In the genomic region with DNA sequence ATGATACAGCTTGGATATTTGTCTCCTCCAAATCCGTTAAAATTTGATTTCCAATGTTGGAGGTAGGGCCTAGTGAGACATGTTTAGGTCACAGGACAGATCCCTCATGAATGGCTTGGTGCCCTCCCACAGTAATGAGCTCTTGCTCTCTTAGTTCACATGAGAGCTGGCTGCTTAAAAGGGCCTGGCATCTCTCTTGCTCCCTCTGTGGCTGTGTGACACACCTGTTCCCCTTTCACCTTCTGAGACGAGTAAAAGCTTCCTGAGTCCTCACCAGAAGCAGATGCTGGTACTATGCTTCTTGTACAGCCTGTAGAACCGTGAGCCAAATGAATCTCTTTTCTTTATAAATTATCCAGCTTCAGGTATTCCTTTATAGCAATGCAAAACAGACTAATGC, we compare ENCODE assay signal across 1 cellular context.
TF ChIP-seq lines count a peak whose summit lies in the region.

No MANE protein-coding gene starts in this region.

TF ChIP-seq in GM23338, 12 proteins besides CTCF, POLR2A, EP300 and RAD21:
- TF ChIP-seq CREB1 (CRISPR knock-in tag; IDR thresholded peaks at IDR 0.05; ENCODE audit: low read depth) (no peak), EZH2 (IDR thresholded peaks at IDR 0.05; ENCODE audit: low read depth, unreplicated experiment) (no peak), STAT1 (IDR thresholded peaks at IDR 0.05; ENCODE audit: unreplicated experiment) (no peak), POLR2AphosphoS5 (IDR thresholded peaks at IDR 0.05; ENCODE audit: low read depth) (no peak), EZH2phosphoT487 (IDR thresholded peaks at IDR 0.05; ENCODE audit: unreplicated experiment) (no peak), JUNB (IDR thresholded peaks at IDR 0.05; ENCODE audit: unreplicated experiment) (no peak), NANOG (IDR thresholded peaks at IDR 0.05; ENCODE audit: borderline replicate concordance) (no peak), ZNF331 (CRISPR knock-in tag; IDR thresholded peaks at IDR 0.05; ENCODE audit: low read depth) (no peak), ZNF114 (CRISPR knock-in tag; IDR thresholded peaks at IDR 0.05) (no peak)
- TF ChIP-seq, protein P1, sequence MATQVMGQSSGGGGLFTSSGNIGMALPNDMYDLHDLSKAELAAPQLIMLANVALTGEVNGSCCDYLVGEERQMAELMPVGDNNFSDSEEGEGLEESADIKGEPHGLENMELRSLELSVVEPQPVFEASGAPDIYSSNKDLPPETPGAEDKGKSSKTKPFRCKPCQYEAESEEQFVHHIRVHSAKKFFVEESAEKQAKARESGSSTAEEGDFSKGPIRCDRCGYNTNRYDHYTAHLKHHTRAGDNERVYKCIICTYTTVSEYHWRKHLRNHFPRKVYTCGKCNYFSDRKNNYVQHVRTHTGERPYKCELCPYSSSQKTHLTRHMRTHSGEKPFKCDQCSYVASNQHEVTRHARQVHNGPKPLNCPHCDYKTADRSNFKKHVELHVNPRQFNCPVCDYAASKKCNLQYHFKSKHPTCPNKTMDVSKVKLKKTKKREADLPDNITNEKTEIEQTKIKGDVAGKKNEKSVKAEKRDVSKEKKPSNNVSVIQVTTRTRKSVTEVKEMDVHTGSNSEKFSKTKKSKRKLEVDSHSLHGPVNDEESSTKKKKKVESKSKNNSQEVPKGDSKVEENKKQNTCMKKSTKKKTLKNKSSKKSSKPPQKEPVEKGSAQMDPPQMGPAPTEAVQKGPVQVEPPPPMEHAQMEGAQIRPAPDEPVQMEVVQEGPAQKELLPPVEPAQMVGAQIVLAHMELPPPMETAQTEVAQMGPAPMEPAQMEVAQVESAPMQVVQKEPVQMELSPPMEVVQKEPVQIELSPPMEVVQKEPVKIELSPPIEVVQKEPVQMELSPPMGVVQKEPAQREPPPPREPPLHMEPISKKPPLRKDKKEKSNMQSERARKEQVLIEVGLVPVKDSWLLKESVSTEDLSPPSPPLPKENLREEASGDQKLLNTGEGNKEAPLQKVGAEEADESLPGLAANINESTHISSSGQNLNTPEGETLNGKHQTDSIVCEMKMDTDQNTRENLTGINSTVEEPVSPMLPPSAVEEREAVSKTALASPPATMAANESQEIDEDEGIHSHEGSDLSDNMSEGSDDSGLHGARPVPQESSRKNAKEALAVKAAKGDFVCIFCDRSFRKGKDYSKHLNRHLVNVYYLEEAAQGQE (IDR thresholded peaks at IDR 0.05; ENCODE audit: unreplicated experiment): no peak
- TF ChIP-seq, protein P2, sequence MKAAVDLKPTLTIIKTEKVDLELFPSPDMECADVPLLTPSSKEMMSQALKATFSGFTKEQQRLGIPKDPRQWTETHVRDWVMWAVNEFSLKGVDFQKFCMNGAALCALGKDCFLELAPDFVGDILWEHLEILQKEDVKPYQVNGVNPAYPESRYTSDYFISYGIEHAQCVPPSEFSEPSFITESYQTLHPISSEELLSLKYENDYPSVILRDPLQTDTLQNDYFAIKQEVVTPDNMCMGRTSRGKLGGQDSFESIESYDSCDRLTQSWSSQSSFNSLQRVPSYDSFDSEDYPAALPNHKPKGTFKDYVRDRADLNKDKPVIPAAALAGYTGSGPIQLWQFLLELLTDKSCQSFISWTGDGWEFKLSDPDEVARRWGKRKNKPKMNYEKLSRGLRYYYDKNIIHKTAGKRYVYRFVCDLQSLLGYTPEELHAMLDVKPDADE (IDR thresholded peaks at IDR 0.05): no peak
- TF ChIP-seq, protein P3, sequence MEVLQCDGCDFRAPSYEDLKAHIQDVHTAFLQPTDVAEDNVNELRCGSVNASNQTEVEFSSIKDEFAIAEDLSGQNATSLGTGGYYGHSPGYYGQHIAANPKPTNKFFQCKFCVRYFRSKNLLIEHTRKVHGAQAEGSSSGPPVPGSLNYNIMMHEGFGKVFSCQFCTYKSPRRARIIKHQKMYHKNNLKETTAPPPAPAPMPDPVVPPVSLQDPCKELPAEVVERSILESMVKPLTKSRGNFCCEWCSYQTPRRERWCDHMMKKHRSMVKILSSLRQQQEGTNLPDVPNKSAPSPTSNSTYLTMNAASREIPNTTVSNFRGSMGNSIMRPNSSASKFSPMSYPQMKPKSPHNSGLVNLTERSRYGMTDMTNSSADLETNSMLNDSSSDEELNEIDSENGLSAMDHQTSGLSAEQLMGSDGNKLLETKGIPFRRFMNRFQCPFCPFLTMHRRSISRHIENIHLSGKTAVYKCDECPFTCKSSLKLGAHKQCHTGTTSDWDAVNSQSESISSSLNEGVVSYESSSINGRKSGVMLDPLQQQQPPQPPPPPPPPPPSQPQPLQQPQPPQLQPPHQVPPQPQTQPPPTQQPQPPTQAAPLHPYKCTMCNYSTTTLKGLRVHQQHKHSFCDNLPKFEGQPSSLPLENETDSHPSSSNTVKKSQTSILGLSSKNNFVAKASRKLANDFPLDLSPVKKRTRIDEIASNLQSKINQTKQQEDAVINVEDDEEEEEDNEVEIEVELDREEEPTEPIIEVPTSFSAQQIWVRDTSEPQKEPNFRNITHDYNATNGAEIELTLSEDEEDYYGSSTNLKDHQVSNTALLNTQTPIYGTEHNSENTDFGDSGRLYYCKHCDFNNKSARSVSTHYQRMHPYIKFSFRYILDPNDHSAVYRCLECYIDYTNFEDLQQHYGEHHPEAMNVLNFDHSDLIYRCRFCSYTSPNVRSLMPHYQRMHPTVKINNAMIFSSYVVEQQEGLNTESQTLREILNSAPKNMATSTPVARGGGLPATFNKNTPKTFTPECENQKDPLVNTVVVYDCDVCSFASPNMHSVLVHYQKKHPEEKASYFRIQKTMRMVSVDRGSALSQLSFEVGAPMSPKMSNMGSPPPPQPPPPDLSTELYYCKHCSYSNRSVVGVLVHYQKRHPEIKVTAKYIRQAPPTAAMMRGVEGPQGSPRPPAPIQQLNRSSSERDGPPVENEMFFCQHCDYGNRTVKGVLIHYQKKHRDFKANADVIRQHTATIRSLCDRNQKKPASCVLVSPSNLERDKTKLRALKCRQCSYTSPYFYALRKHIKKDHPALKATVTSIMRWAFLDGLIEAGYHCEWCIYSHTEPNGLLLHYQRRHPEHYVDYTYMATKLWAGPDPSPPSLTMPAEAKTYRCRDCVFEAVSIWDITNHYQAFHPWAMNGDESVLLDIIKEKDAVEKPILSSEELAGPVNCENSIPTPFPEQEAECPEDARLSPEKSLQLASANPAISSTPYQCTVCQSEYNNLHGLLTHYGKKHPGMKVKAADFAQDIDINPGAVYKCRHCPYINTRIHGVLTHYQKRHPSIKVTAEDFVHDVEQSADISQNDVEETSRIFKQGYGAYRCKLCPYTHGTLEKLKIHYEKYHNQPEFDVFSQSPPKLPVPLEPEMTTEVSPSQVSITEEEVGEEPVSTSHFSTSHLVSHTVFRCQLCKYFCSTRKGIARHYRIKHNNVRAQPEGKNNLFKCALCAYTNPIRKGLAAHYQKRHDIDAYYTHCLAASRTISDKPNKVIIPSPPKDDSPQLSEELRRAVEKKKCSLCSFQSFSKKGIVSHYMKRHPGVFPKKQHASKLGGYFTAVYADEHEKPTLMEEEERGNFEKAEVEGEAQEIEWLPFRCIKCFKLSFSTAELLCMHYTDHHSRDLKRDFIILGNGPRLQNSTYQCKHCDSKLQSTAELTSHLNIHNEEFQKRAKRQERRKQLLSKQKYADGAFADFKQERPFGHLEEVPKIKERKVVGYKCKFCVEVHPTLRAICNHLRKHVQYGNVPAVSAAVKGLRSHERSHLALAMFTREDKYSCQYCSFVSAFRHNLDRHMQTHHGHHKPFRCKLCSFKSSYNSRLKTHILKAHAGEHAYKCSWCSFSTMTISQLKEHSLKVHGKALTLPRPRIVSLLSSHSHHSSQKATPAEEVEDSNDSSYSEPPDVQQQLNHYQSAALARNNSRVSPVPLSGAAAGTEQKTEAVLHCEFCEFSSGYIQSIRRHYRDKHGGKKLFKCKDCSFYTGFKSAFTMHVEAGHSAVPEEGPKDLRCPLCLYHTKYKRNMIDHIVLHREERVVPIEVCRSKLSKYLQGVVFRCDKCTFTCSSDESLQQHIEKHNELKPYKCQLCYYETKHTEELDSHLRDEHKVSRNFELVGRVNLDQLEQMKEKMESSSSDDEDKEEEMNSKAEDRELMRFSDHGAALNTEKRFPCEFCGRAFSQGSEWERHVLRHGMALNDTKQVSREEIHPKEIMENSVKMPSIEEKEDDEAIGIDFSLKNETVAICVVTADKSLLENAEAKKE (CRISPR knock-in tag; IDR thresholded peaks at IDR 0.05): no peak
TF ChIP-seq in GM23338: peak in this region for 0.
